Comparison of ENCODE assay signal across 8 cellular contexts in genomic region chr2:60880633-60880987, GRCh38. TPM values are rescaled to one million over a fixed set of nuclear protein-coding genes. Genes with fewer than 3 reads are reported as not detected.
DNase-seq lines count a peak whose midpoint lies in the region; ATAC-seq and TF ChIP-seq lines count a peak whose summit lies in the region.

No MANE protein-coding gene starts in this region.

- H3K9me3 Mint-ChIP-seq in progenitor cell of endocrine pancreas (ENCODE audit: low read depth), result no peaks in the 10 kb centered on the region

- H3K4me1 ChIP-seq in SK-N-SH (ENCODE audit: control insufficient read depth in 1 of 2, insufficient read depth in 2 of 2, low read depth in 1 of 2, low read length in 1 of 2), result peaks cover 4 to 10% of the 10 kb centered on the region in 2 experiments; a peak in 3 of 4 replicates

- H3K36me3 Mint-ChIP-seq in progenitor cell of endocrine pancreas (ENCODE audit: insufficient read depth), result no peaks in the 10 kb centered on the region

- peak overlapping the region; percentile 90 for H3K4me3 Mint-ChIP-seq in progenitor cell of endocrine pancreas (ENCODE audit: low read depth)

- H3K9me2 ChIP-seq in SK-N-SH, result no peaks in the 10 kb centered on the region

- ATAC-seq in GM19328 (IDR thresholded peaks at IDR 0.05; ENCODE audit: unreplicated experiment) (peak; percentile 1), GM21526 (IDR thresholded peaks at IDR 0.05; ENCODE audit: low FRiP score, unreplicated experiment) (no peak)

- no peaks in the 10 kb centered on the region for H3K27me3 Mint-ChIP-seq in progenitor cell of endocrine pancreas

- no peaks in the 10 kb centered on the region for H4K20me1 ChIP-seq in SK-N-SH (ENCODE audit: insufficient read depth)

- peak overlapping the region; percentile 74 for H3K27ac ChIP-seq in AG04450 (ENCODE audit: low read depth, low read length)
- peak overlapping the region; percentile 86 to 91; a peak in 3 of 4 replicates for H3K27ac ChIP-seq in SK-N-SH (ENCODE audit: low read depth in 2 of 2, low read length in 1 of 2)

- TF ChIP-seq RAD21 in SK-N-SH (IDR thresholded peaks at IDR 0.05; ENCODE audit: low read length), result no peak

- peak overlapping the region; percentile 95 for H2AFZ ChIP-seq in SK-N-SH (ENCODE audit: low read depth)

- 10% methylated on average over 10 of the region's 10 CpGs for WGBS in SK-N-SH (ENCODE audit: low lambda C conversion rate)

- H3K27ac Mint-ChIP-seq in progenitor cell of endocrine pancreas, result peak overlapping the region; percentile 96

- peaks cover 14% of the 10 kb centered on the region for H3F3A ChIP-seq in SK-N-SH (replicated peaks; ENCODE audit: insufficient read depth)

- H3K27me3 ChIP-seq in AG04450 (ENCODE audit: control insufficient read depth, insufficient read depth, low read length), result no peaks in the 10 kb centered on the region
- H3K27me3 ChIP-seq in SK-N-SH (ENCODE audit: insufficient read depth), result no peaks in the 10 kb centered on the region

- H3K9me3 ChIP-seq in AG04450 (ENCODE audit: control insufficient read depth, insufficient read depth, low read length) (no peaks in the 10 kb centered on the region), SK-N-SH (no peaks in the 10 kb centered on the region)

- H3K4me3 ChIP-seq in AG04450 (ENCODE audit: low read depth, low read length), result peak overlapping the region; percentile 71
- peak overlapping the region; percentile 89 to 93 for H3K4me3 ChIP-seq in SK-N-SH (ENCODE audit: low read depth in 2 of 2, low read length in 1 of 2)
- H3K4me3 ChIP-seq in fibroblast of pulmonary artery (replicated peaks; ENCODE audit: low read depth, low read length), result peak overlapping the region; percentile 82

- CTCF ChIA-PET in AG04450 (lab: Charles Lee) (no interaction called here), SK-N-SH (lab: Yijun Ruan, JAX) (interaction anchor here (1.6 to 2.7 kb wide), 2 partner anchors 19 to 118 kb away, joined by 3 to 11 read pairs; no protein-coding TSS in a partner anchor)

- no peak for TF ChIP-seq CTCF in AG04450 (IDR thresholded peaks at IDR 0.05; ENCODE audit: low read depth, low read length)
- no peak for TF ChIP-seq CTCF in SK-N-SH (IDR thresholded peaks at IDR 0.05)
- no peak for TF ChIP-seq CTCF in fibroblast of pulmonary artery (IDR thresholded peaks at IDR 0.05; ENCODE audit: low read length, missing control alignments)
- TF ChIP-seq CTCF in progenitor cell of endocrine pancreas (IDR thresholded peaks at IDR 0.05; ENCODE audit: unreplicated experiment), result no peak

- no peak for DNase-seq in AG04450 (ENCODE audit: low read depth, low spot score)
- no peak for DNase-seq in SK-N-SH
- no peak for DNase-seq in fibroblast of pulmonary artery (ENCODE audit: low read depth)
- no peak for DNase-seq in progenitor cell of endocrine pancreas (ENCODE audit: low spot score, unreplicated experiment)
- DNase-seq in NCI-H2081 treated with DMSO at 0.1 percent for 48 hours (lab: John Stamatoyannopoulos, UW), result no peak
- no peak for DNase-seq in midbrain (lab: John Stamatoyannopoulos, UW)

- POLR2A ChIA-PET in AG04450 (lab: Yijun Ruan, JAX), result interaction anchor here (0.6 kb wide), 1 partner anchor 13 kb away, joined by 6 read pairs; no protein-coding TSS in a partner anchor
- POLR2A ChIA-PET in SK-N-SH (lab: Yijun Ruan, JAX), result no interaction called here

- H3K36me3 ChIP-seq in SK-N-SH (replicated peaks in 1 of 2; ENCODE audit: control insufficient read depth in 1 of 2, insufficient read depth in 2 of 2, low read length in 1 of 2), result no peaks in the 10 kb centered on the region

- peak overlapping the region; percentile 80 for H3K4me2 ChIP-seq in SK-N-SH

- peak overlapping the region; percentile 93 for H3K9ac ChIP-seq in SK-N-SH

- peaks cover 18% of the 10 kb centered on the region for H3K4me1 Mint-ChIP-seq in progenitor cell of endocrine pancreas (ENCODE audit: low read depth)

- H3K79me2 ChIP-seq in SK-N-SH (ENCODE audit: insufficient read depth), result peaks cover 32% of the 10 kb centered on the region

- TF ChIP-seq EP300 in SK-N-SH (IDR thresholded peaks at IDR 0.05; ENCODE audit: borderline replicate concordance in 1 of 2, low read depth in 1 of 2, low read length in 1 of 2), result no peak

TF ChIP-seq in SK-N-SH, 30 proteins besides CTCF, POLR2A, EP300 and RAD21:
- TF ChIP-seq ELF1 (IDR thresholded peaks at IDR 0.05) (0 out of 2 replicates have a peak, but pooled peaks have one; percentile 6), USF1 (IDR thresholded peaks at IDR 0.05; ENCODE audit: borderline replicate concordance, low read depth) (no peak)
TF ChIP-seq in SK-N-SH: peak in this region for 1.

RNA-seq across cellular contexts. Expression of gene REL, which starts 0.8 kb away (rescaled TPM):
- 3.2 and 3.3 TPM in 2 replicates for polyA plus RNA-seq in AG04450 (2011; rRNA removed)
- 5.4 and 9.0 TPM in 2 replicates for polyA minus RNA-seq in AG04450 (2011; rRNA and poly(A)+ RNA removed)
- 0.59 and 0.96 TPM in 2 replicates for polyA plus RNA-seq in SK-N-SH (2012; rRNA removed)
- polyA plus RNA-seq in SK-N-SH (2012; cell fraction: cytosol; rRNA removed), result 0.75 and 0.82 TPM in 2 replicates
- 1.2 and 1.6 TPM in 2 replicates for polyA plus RNA-seq in SK-N-SH (2012; cell fraction: nucleus; rRNA removed)
- total RNA-seq in progenitor cell of endocrine pancreas, result 11.9 and 12.3 TPM in 2 replicates
